ENCODE assay signal across 2 cellular contexts in genomic region chrX:24655679-24656078, GRCh38. TPM values are rescaled to one million over a fixed set of nuclear protein-coding genes. Genes with fewer than 3 reads are reported as not detected.
"Had no signal": no experiment of that assay in that cellular context is flagged by ENCODE, and none has a peak within 500 bp of the region (broad histone marks: within the 10 kb centered on the region; RNA-seq: fewer than 3 reads in every experiment).

No MANE protein-coding gene starts in this region.

RNA-seq across cellular contexts. Expression of gene PCYT1B, which starts 8.5 kb away (rescaled TPM):
- total RNA-seq: activated B cell treated with CpG ODN at 0.5 μM for 24 hours; activated T-cell treated with anti-CD3 and anti-CD28 coated beads, Interleukin-2, amount 50 U/mL, for 4 hours had no signal
